9 cellular contexts compared by ENCODE assay signal in genomic region chr3:79835701-79836100, GRCh38.
"Had no signal": no experiment of that assay in that cellular context is flagged by ENCODE, and none has a peak within 500 bp of the region (broad histone marks: within the 10 kb centered on the region; RNA-seq: fewer than 3 reads in every experiment).

No MANE protein-coding gene starts in this region.

- H3K4me3 Mint-ChIP-seq: HFFc6 had no signal

- H3K9me3 ChIP-seq: HAP-1 had no signal

- ATAC-seq: HCT116, K562 had no signal

- H3K4me1 ChIP-seq: HAP-1 had no signal

- H3K27ac Mint-ChIP-seq: HFFc6 had no signal

- H3K36me3 ChIP-seq: HAP-1 had no signal

- H3K4me3 ChIP-seq: HAP-1, K562 had no signal

- H3K27ac ChIP-seq: HL-60 had no signal

- DNase-seq: GOT3, H7, HFFc6, IMR-90, KG1 had no signal
